In the genomic region with DNA sequence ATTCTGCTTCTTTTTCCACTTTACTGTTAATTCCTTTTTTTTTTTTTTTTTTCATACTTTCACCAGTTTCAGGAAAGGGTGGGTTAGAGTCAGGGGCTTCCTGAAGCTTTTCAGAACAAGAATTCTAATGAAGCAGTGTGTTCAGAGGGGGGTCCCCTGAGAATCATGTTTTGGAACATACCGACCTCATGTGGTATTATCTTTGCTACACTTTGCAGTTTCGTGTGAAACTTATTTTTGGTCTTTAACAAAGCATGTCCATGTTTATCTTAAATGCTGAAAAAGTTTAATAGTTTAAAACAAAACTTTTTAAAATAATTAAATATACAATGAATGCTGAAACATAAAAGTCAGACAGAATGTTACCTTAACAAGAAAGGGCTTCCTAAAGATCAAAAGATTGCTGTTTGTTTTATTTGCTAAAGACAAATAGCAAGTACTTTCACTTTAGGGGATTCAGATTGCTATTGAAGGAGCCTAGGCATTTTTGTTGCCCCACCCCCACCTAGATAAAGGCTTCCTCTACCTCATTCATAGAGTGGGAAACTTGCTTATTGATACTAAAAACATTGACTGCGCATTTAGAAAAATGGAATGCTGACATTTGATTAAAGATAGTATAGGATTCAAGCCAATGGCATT, we compare ENCODE assay signal across 1 cellular context.
TF ChIP-seq lines count a peak whose summit lies in the region.

No MANE protein-coding gene starts in this region.

TF ChIP-seq in K562, 482 proteins besides CTCF, POLR2A, EP300 and RAD21 (continued from another document):
- TF ChIP-seq, protein P1, sequence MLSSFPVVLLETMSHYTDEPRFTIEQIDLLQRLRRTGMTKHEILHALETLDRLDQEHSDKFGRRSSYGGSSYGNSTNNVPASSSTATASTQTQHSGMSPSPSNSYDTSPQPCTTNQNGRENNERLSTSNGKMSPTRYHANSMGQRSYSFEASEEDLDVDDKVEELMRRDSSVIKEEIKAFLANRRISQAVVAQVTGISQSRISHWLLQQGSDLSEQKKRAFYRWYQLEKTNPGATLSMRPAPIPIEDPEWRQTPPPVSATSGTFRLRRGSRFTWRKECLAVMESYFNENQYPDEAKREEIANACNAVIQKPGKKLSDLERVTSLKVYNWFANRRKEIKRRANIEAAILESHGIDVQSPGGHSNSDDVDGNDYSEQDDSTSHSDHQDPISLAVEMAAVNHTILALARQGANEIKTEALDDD (IDR thresholded peaks at IDR 0.05): no peak
